22 cellular contexts compared by ENCODE assay signal in genomic region chr2:74560591-74560990, GRCh38. TPM values are rescaled to one million over a fixed set of nuclear protein-coding genes. Genes with fewer than 3 reads are reported as not detected.
A peak's percentile ranks its signal among the peaks of the same experiment; 100 is the strongest.
DNase-seq lines count a peak whose midpoint lies in the region; ATAC-seq, FAIRE-seq and TF ChIP-seq lines count a peak whose summit lies in the region.
"Had no signal": no experiment of that assay in that cellular context is flagged by ENCODE, and none has a peak within 500 bp of the region (broad histone marks: within the 10 kb centered on the region; RNA-seq: fewer than 3 reads in every experiment).

No MANE protein-coding gene starts in this region.

- ATAC-seq in GM23338, result peak; percentile 19
- ATAC-seq in HG03378 (IDR thresholded peaks at IDR 0.05; ENCODE audit: unreplicated experiment), result no peak
- no peak for ATAC-seq in GM18498 (IDR thresholded peaks at IDR 0.05; ENCODE audit: unreplicated experiment)
- ATAC-seq: activated CD4-positive, CD25-positive, alpha-beta regulatory T cell treated with anti-CD3 and anti-CD28 coated beads, Interleukin-2, amount 50 U/mL, for 24 hours; left lobe of liver; T-helper 17 cell had no signal

- no peak overlapping the region for H3K27ac Mint-ChIP-seq in GM23338
- H3K27ac Mint-ChIP-seq in endodermal cell, result no peak overlapping the region
- H3K27ac Mint-ChIP-seq: T-helper 17 cell had no signal

- H3K4me3 ChIP-seq in GM23338 (no peak overlapping the region), endodermal cell (ENCODE audit: low read length) (no peak overlapping the region)
- H3K4me3 ChIP-seq: MG63, suprapubic skin had no signal

- peaks cover 19% of the 10 kb centered on the region for H3K4me1 Mint-ChIP-seq in GM23338
- peaks cover 9% of the 10 kb centered on the region for H3K4me1 Mint-ChIP-seq in endodermal cell

- H3K9me2 ChIP-seq in GM23338 (ENCODE audit: insufficient read depth), result no peaks in the 10 kb centered on the region

- no peak overlapping the region for H2AFZ ChIP-seq in GM23338

- 79 to 100% methylated on average over 1 to 6 of the region's 6 CpGs for whole genome bisulfite sequencing in endodermal cell (ENCODE audit: insufficient coverage in 1 of 2, insufficient read length in 1 of 2), 2 experiments

- FAIRE-seq in RCC 7860 (lab: Jason Lieb, UNC), result no peak
- FAIRE-seq: D721Med had no signal

- no peaks in the 10 kb centered on the region for H3F3A ChIP-seq in GM23338 (replicated peaks; ENCODE audit: low read depth)

- no peaks in the 10 kb centered on the region for H3K36me3 Mint-ChIP-seq in GM23338 (ENCODE audit: low read depth)
- H3K36me3 Mint-ChIP-seq in endodermal cell (ENCODE audit: low read depth), result peaks cover 6% of the 10 kb centered on the region

- H3K9ac ChIP-seq in endodermal cell (ENCODE audit: extremely low read depth, low read length, poor library complexity, severe bottlenecking), result no peak overlapping the region

- peak overlapping the region; percentile 36; the same call in 1 of the 2 replicates for H3K4me2 ChIP-seq in GM23338

- peaks cover 38% of the 10 kb centered on the region for H3K27me3 Mint-ChIP-seq in GM23338 (ENCODE audit: insufficient read depth, low read depth, poor library complexity)
- peaks cover 45% of the 10 kb centered on the region for H3K27me3 Mint-ChIP-seq in endodermal cell (ENCODE audit: insufficient read depth)

- H3K27me3 ChIP-seq in GM23338 (ENCODE audit: insufficient read depth) (peaks cover 45% of the 10 kb centered on the region), endodermal cell (ENCODE audit: control insufficient read depth, insufficient read depth, low read length, poor library complexity, severe bottlenecking) (peaks cover 29% of the 10 kb centered on the region)
- H3K27me3 ChIP-seq: BE2C, MG63, suprapubic skin had no signal

- H3K4me3 Mint-ChIP-seq in GM23338 (no peak overlapping the region), endodermal cell (no peak overlapping the region)
- H3K4me3 Mint-ChIP-seq: T-helper 17 cell had no signal

- H3K79me2 ChIP-seq in GM23338 (replicated peaks; ENCODE audit: insufficient read depth), result no peaks in the 10 kb centered on the region

- no peak for TF ChIP-seq CTCF in GM23338 (conservative IDR thresholded peaks at IDR 0.05; ENCODE audit: low read depth in 2 of 2)
- no peak for TF ChIP-seq CTCF in endodermal cell (conservative IDR thresholded peaks at IDR 0.05)

- no peaks in the 10 kb centered on the region for H3K9me3 ChIP-seq in endodermal cell (ENCODE audit: control insufficient read depth, low read length)
- H3K9me3 ChIP-seq: BE2C, MG63, suprapubic skin had no signal

- no peak overlapping the region for H3K27ac ChIP-seq in GM23338 (ENCODE audit: low read depth)
- no peak overlapping the region for H3K27ac ChIP-seq in endodermal cell (ENCODE audit: low read depth, low read length)
- H3K27ac ChIP-seq: suprapubic skin had no signal

- no peaks in the 10 kb centered on the region; the same call in 1 of the 2 replicates for H4K20me1 ChIP-seq in GM23338 (replicated peaks; ENCODE audit: insufficient read depth)

- H3K9me3 Mint-ChIP-seq in GM23338, result no peaks in the 10 kb centered on the region
- H3K9me3 Mint-ChIP-seq in endodermal cell, result no peaks in the 10 kb centered on the region

- DNase-seq in GM23338 (ENCODE audit: low spot score) (peak; percentile 26), RCC 7860 (ENCODE audit: low spot score) (peak; percentile 43), endodermal cell (peak; percentile 57), renal cortical epithelial cell (ENCODE audit: low read depth) (peak; percentile 45), retina (no peak)
- DNase-seq: activated gamma-delta T cell; anterior cingulate cortex; BE2C; foreskin melanocyte; HCEC 1CT; MG63; NCI-H187; SHP77; stimulated activated CD4-positive, alpha-beta T cell treated with anti-CD3 and anti-CD28 coated beads, Interleukin-2, amount 100 ng/mL, for 24 hours; T-helper 17 cell had no signal

- H3K36me3 ChIP-seq in GM23338 (ENCODE audit: insufficient read depth) (no peaks in the 10 kb centered on the region), endodermal cell (ENCODE audit: control insufficient read depth, insufficient read depth, low read length) (no peaks in the 10 kb centered on the region)
- H3K36me3 ChIP-seq: BE2C, MG63, suprapubic skin had no signal

- H3K4me1 ChIP-seq in GM23338 (ENCODE audit: insufficient read depth), result peaks cover 10% of the 10 kb centered on the region
- no peaks in the 10 kb centered on the region for H3K4me1 ChIP-seq in endodermal cell (ENCODE audit: control insufficient read depth, insufficient read depth, low read length)
- H3K4me1 ChIP-seq: BE2C had no signal

TF ChIP-seq in GM23338, 12 proteins besides CTCF, POLR2A, EP300 and RAD21 (continues in another document):
- TF ChIP-seq REST (IDR thresholded peaks at IDR 0.05; ENCODE audit: unreplicated experiment) (no peak), ZNF114 (CRISPR knock-in tag; IDR thresholded peaks at IDR 0.05) (no peak), STAT1 (IDR thresholded peaks at IDR 0.05; ENCODE audit: unreplicated experiment) (no peak), JUNB (IDR thresholded peaks at IDR 0.05; ENCODE audit: unreplicated experiment) (no peak), NANOG (IDR thresholded peaks at IDR 0.05; ENCODE audit: borderline replicate concordance) (no peak), EZH2phosphoT487 (IDR thresholded peaks at IDR 0.05; ENCODE audit: unreplicated experiment) (no peak)

RNA-seq across cellular contexts. Expression of gene DOK1, which starts 6.1 kb away (rescaled TPM):
- total RNA-seq in GM23338 (2014; rRNA removed; shearing (Covaris generic)), result 14.6 and 15.5 TPM in 2 replicates
- polyA plus RNA-seq in GM23338 (2016; fragmentation: Nextera tagmentation; extraction: Ambion mirVana), result 3.4 and 3.9 TPM in 2 replicates
- total RNA-seq in endodermal cell (10 to 100 TPM; 12.9 to 15.1 TPM), renal cortical epithelial cell (13.0 and 19.8 TPM in 2 replicates)
- polyA plus RNA-seq in endodermal cell (2013, experiment 1 of 2), result 9.7 TPM
- 8.9 TPM for polyA plus RNA-seq in endodermal cell (2013, experiment 2 of 2)

RNA-seq across cellular contexts. Expression of gene LOXL3, which starts 6.8 kb away (rescaled TPM):
- 12.2 and 14.9 TPM in 2 replicates for total RNA-seq in GM23338 (2014; rRNA removed; shearing (Covaris generic))
- 4.4 and 4.7 TPM in 2 replicates for polyA plus RNA-seq in GM23338 (2016; fragmentation: Nextera tagmentation; extraction: Ambion mirVana)
- total RNA-seq in endodermal cell (1 to 10 TPM; 5.4 to 7.6 TPM), renal cortical epithelial cell (1.0 and 1.1 TPM in 2 replicates)
- polyA plus RNA-seq in endodermal cell (2013, experiment 1 of 2), result 34.7 TPM
- 26.7 TPM for polyA plus RNA-seq in endodermal cell (2013, experiment 2 of 2)

RNA-seq across cellular contexts. Expression of gene HTRA2, which starts 30.9 kb away (rescaled TPM):
- 17.2 and 19.7 TPM in 2 replicates for total RNA-seq in GM23338 (2014; rRNA removed; shearing (Covaris generic))
- 17.8 and 19.5 TPM in 2 replicates for polyA plus RNA-seq in GM23338 (2016; fragmentation: Nextera tagmentation; extraction: Ambion mirVana)
- 10 to 100 TPM; 32.8 to 38.9 TPM for total RNA-seq in endodermal cell
- 27.5 TPM for polyA plus RNA-seq in endodermal cell (2013, experiment 1 of 2)
- 26.4 TPM for polyA plus RNA-seq in endodermal cell (2013, experiment 2 of 2)
- 20.0 and 50.7 TPM in 2 replicates for total RNA-seq in renal cortical epithelial cell

RNA-seq across cellular contexts. Expression of gene AUP1, which starts 31.1 kb away (rescaled TPM):
- total RNA-seq in GM23338 (2014; rRNA removed; shearing (Covaris generic)), result 89.4 and 105 TPM in 2 replicates
- 98.7 and 101 TPM in 2 replicates for polyA plus RNA-seq in GM23338 (2016; fragmentation: Nextera tagmentation; extraction: Ambion mirVana)
- total RNA-seq in endodermal cell (10 to 100 TPM; 76.3 to 88.9 TPM), renal cortical epithelial cell (54.7 and 83.7 TPM in 2 replicates)
- polyA plus RNA-seq in endodermal cell (2013, experiment 1 of 2), result 120 TPM
- 105 TPM for polyA plus RNA-seq in endodermal cell (2013, experiment 2 of 2)

RNA-seq across cellular contexts. Expression of gene DQX1, which starts 34.6 kb away (rescaled TPM):
- 0.52 and 0.74 TPM in 2 replicates for total RNA-seq in GM23338 (2014; rRNA removed; shearing (Covaris generic))
- 0.32 and 0.54 TPM in 2 replicates for polyA plus RNA-seq in GM23338 (2016; fragmentation: Nextera tagmentation; extraction: Ambion mirVana)
- total RNA-seq in endodermal cell (1 to 10 TPM in 1 of 2 donors, under 1 TPM in 1; 0.93 to 1.1 TPM), renal cortical epithelial cell (0.05 TPM in 1 of 2 replicates, not detected in the other)
- 0.64 TPM for polyA plus RNA-seq in endodermal cell (2013, experiment 1 of 2)
- 0.41 TPM for polyA plus RNA-seq in endodermal cell (2013, experiment 2 of 2)
- total RNA-seq: NCI-H460 had no signal
